In the genomic region with DNA sequence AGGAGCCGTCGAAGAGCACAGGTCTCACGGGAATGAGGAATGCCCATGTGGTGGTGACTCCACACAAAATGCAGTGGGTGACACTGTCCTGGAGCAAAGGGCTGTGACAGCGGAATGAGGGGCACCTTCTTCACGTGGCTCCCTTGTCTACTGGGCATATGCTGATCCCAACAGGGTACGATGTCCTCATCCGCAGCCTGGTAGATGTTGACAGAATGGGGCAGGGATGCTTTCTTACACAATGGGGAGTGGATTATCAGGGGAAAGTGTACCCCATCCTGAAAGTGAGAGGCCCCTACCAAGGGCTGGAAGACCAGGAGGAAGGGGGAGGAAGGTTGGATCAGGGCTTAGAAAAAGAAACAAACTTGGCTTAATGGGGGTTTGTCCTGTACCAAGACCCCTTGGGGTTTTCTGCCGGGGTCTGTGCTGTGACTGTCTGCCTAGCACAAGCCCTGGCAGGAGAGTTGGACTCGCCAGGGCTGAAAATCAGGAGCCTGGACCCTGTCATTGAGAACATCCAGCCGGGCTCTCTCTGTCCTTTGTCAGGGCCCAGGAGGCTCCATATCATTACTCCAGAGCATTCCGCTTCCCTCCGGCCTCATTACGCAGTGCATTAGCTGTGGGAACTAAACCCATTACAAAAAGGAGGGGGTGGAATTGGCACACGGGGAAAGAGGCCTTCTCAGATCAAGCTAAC, we compare ENCODE assay signal across 20 cellular contexts.
"Had no signal": no experiment of that assay in that cellular context is flagged by ENCODE, and none has a peak within 500 bp of the region (broad histone marks: within the 10 kb centered on the region; RNA-seq: fewer than 3 reads in every experiment).

No MANE protein-coding gene starts in this region.

- H3K4me3 ChIP-seq: gastrocnemius medialis, pancreas, sigmoid colon, spleen, testis had no signal

- DNase-seq: activated B cell treated with CpG ODN at 0.5 μM for 24 hours; activated CD4-positive, alpha-beta T cell treated with anti-CD3 and anti-CD28 coated beads for 48 hours; activated CD8-positive, alpha-beta T cell treated with anti-CD3 and anti-CD28 coated beads for 36 hours; activated effector memory CD4-positive, alpha-beta T cell treated with anti-CD3 and anti-CD28 coated beads, Interleukin-2, amount 50 U/mL, for 16 hours; activated naive CD8-positive, alpha-beta T cell treated with anti-CD3 and anti-CD28 coated beads for 36 hours; activated T-cell treated with anti-CD3 and anti-CD28 coated beads, Interleukin-2, amount 50 U/mL, for 72 hours; amniotic stem cell; central memory CD4-positive, alpha-beta T cell; gastrocnemius medialis; midbrain; pancreas; sigmoid colon; spleen; stimulated activated CD4-positive, alpha-beta T cell treated with anti-CD3 and anti-CD28 coated beads, Interleukin-4, amount 100 ng/mL, for 4 hours; T-helper 1 cell; T-helper 9 cell had no signal

- H3K4me1 ChIP-seq: gastrocnemius medialis, pancreas, sigmoid colon, spleen, testis had no signal

- H3K27ac ChIP-seq: gastrocnemius medialis, pancreas, sigmoid colon, spleen, testis had no signal

- FAIRE-seq: colon, pancreas had no signal

- H3K4me3 Mint-ChIP-seq: activated B cell treated with CpG ODN at 0.5 μM for 24 hours; activated CD8-positive, alpha-beta T cell treated with anti-CD3 and anti-CD28 coated beads for 36 hours; activated naive CD8-positive, alpha-beta T cell treated with anti-CD3 and anti-CD28 coated beads for 36 hours; activated T-cell treated with anti-CD3 and anti-CD28 coated beads, Interleukin-2, amount 50 U/mL, for 72 hours; stimulated activated memory B cell treated with anti-CD40 and anti-IgM and Interleukin-4, amounts not matched to agents 10 μg/mL and 1 μg/mL and 100 μg/mL, for 72 hours; type B pancreatic cell had no signal

- H3K27ac Mint-ChIP-seq: activated B cell treated with CpG ODN at 0.5 μM for 24 hours; activated CD8-positive, alpha-beta T cell treated with anti-CD3 and anti-CD28 coated beads for 36 hours; activated naive CD8-positive, alpha-beta T cell treated with anti-CD3 and anti-CD28 coated beads for 36 hours; activated T-cell treated with anti-CD3 and anti-CD28 coated beads, Interleukin-2, amount 50 U/mL, for 72 hours; stimulated activated memory B cell treated with anti-CD40 and anti-IgM and Interleukin-4, amounts not matched to agents 10 μg/mL and 1 μg/mL and 100 μg/mL, for 72 hours; type B pancreatic cell had no signal

- H3K36me3 Mint-ChIP-seq: activated naive CD8-positive, alpha-beta T cell treated with anti-CD3 and anti-CD28 coated beads for 36 hours; stimulated activated memory B cell treated with anti-CD40 and anti-IgM and Interleukin-4, amounts not matched to agents 10 μg/mL and 1 μg/mL and 100 μg/mL, for 72 hours had no signal

- H3K27me3 ChIP-seq: gastrocnemius medialis, pancreas, sigmoid colon, testis had no signal

- H3K4me1 Mint-ChIP-seq: activated B cell treated with CpG ODN at 0.5 μM for 24 hours; stimulated activated memory B cell treated with anti-CD40 and anti-IgM and Interleukin-4, amounts not matched to agents 10 μg/mL and 1 μg/mL and 100 μg/mL, for 72 hours had no signal

- H3K9me3 Mint-ChIP-seq: activated B cell treated with CpG ODN at 0.5 μM for 24 hours; activated CD8-positive, alpha-beta T cell treated with anti-CD3 and anti-CD28 coated beads for 36 hours; activated naive CD8-positive, alpha-beta T cell treated with anti-CD3 and anti-CD28 coated beads for 36 hours; activated T-cell treated with anti-CD3 and anti-CD28 coated beads, Interleukin-2, amount 50 U/mL, for 72 hours; stimulated activated memory B cell treated with anti-CD40 and anti-IgM and Interleukin-4, amounts not matched to agents 10 μg/mL and 1 μg/mL and 100 μg/mL, for 72 hours; type B pancreatic cell had no signal

- H3K27me3 Mint-ChIP-seq: activated CD8-positive, alpha-beta T cell treated with anti-CD3 and anti-CD28 coated beads for 36 hours had no signal

- H3K36me3 ChIP-seq: gastrocnemius medialis, pancreas, sigmoid colon, spleen had no signal

- H3K9me3 ChIP-seq: gastrocnemius medialis, pancreas, sigmoid colon, spleen, testis had no signal
